Comparison of ENCODE assay signal across 23 cellular contexts in genomic region chr3:77772459-77772858, GRCh38.
"Had no signal": no experiment of that assay in that cellular context is flagged by ENCODE, and none has a peak within 500 bp of the region (broad histone marks: within the 10 kb centered on the region; RNA-seq: fewer than 3 reads in every experiment).

No MANE protein-coding gene starts in this region.

- H3K4me3 ChIP-seq: colonic mucosa, esophagus squamous epithelium, gastroesophageal sphincter, heart right ventricle, left lung, lower lobe of right lung had no signal

- H3K4me1 ChIP-seq: colonic mucosa, esophagus squamous epithelium, gastroesophageal sphincter, heart right ventricle, left lung, lower lobe of right lung had no signal

- H3K27me3 Mint-ChIP-seq: dendritic cell treated with granulocyte-macrophage colony-stimulating factor and Interleukin-4, amounts not matched to agents 40 ng/mL and 50 ng/mL, for 4 days; effector memory CD8-positive, alpha-beta T cell; naive B cell; naive thymus-derived CD8-positive, alpha-beta T cell had no signal

- H3K9me3 ChIP-seq: colonic mucosa, esophagus squamous epithelium, gastroesophageal sphincter, lower lobe of right lung had no signal

- DNase-seq: colonic mucosa; cortex of kidney; effector CD8-positive, alpha-beta T cell; effector memory CD8-positive, alpha-beta T cell; endodermal cell; esophagus squamous epithelium; head of caudate nucleus; heart right ventricle; hippocampal formation; left cardiac atrium; left lung; left ventricle myocardium superior; lower lobe of right lung; mesenchymal stem cell; midbrain; naive B cell; naive thymus-derived CD8-positive, alpha-beta T cell had no signal

- ATAC-seq: effector memory CD8-positive, alpha-beta T cell; gastroesophageal sphincter; left cardiac atrium; left lung; lower lobe of right lung; naive thymus-derived CD8-positive, alpha-beta T cell had no signal

- H3K4me3 Mint-ChIP-seq: dendritic cell treated with granulocyte-macrophage colony-stimulating factor and Interleukin-4, amounts not matched to agents 40 ng/mL and 50 ng/mL, for 4 days; effector memory CD8-positive, alpha-beta T cell; endodermal cell; naive B cell; naive thymus-derived CD8-positive, alpha-beta T cell had no signal

- H3K27ac ChIP-seq: colonic mucosa, esophagus squamous epithelium, gastroesophageal sphincter, heart right ventricle, left lung, lower lobe of right lung had no signal

- H3K36me3 ChIP-seq: colonic mucosa, esophagus squamous epithelium, gastroesophageal sphincter, heart right ventricle, left lung, lower lobe of right lung had no signal

- H3K4me1 Mint-ChIP-seq: naive B cell; naive thymus-derived CD8-positive, alpha-beta T cell had no signal

- FAIRE-seq: endometrium, frontal cortex, islet of Langerhans, keratinocyte had no signal

- H3K27ac Mint-ChIP-seq: dendritic cell treated with granulocyte-macrophage colony-stimulating factor and Interleukin-4, amounts not matched to agents 40 ng/mL and 50 ng/mL, for 4 days; effector memory CD8-positive, alpha-beta T cell; endodermal cell; naive B cell; naive thymus-derived CD8-positive, alpha-beta T cell had no signal

- H3K27me3 ChIP-seq: colonic mucosa, esophagus squamous epithelium, gastroesophageal sphincter, heart right ventricle, left lung had no signal
